Comparison of ENCODE assay signal across 22 cellular contexts in genomic region chr14:103217538-103217937, GRCh38.
A peak's percentile ranks its signal among the peaks of the same experiment; 100 is the strongest.
DNase-seq lines count a peak whose midpoint lies in the region; ATAC-seq, FAIRE-seq and TF ChIP-seq lines count a peak whose summit lies in the region.
"Had no signal": no experiment of that assay in that cellular context is flagged by ENCODE, and none has a peak within 500 bp of the region (broad histone marks: within the 10 kb centered on the region; RNA-seq: fewer than 3 reads in every experiment).

No MANE protein-coding gene starts in this region.

- CTCF ChIA-PET in HepG2 (lab: Yijun Ruan, JAX; ENCODE audit: low intra/inter-chr PET ratio, low total read pairs): no interaction called here

- H3K9me3 ChIP-seq in HepG2 (ENCODE audit: low read length) (0 out of 2 replicates have a peak, but pooled peaks cover 6% of the 10 kb centered on the region), right lobe of liver (no peaks in the 10 kb centered on the region), spleen (peaks cover 0 to 9% (median 2%) of the 10 kb centered on the region in 8 donors)
- H3K9me3 ChIP-seq: Caco-2 had no signal

- no peak overlapping the region for H3K4me2 ChIP-seq in HepG2 (ENCODE audit: low read depth, low read length)
- H3K4me2 ChIP-seq: A549; BLaER1 treated with 17β-estradiol and CSF1 and Interleukin-3, amounts not matched to agents 10 nM and 100 nM had no signal

- no peak overlapping the region for H3K27ac ChIP-seq in HepG2 (ENCODE audit: extremely low read length, insufficient read depth, low read length)
- H3K27ac ChIP-seq in right lobe of liver: no peak overlapping the region
- no peak overlapping the region for H3K27ac ChIP-seq in spleen
- H3K27ac ChIP-seq in coronary artery: no peak overlapping the region
- H3K27ac ChIP-seq: 22Rv1; A549; BLaER1 treated with 17β-estradiol and CSF1 and Interleukin-3, amounts not matched to agents 10 nM and 100 nM; C4-2B had no signal

- H3K36me3 Mint-ChIP-seq in chondrocyte (ENCODE audit: low read depth): peaks cover 3% of the 10 kb centered on the region
- H3K36me3 Mint-ChIP-seq: CD8-positive, alpha-beta T cell had no signal

- H3K27me3 Mint-ChIP-seq in chondrocyte (ENCODE audit: low read depth): peaks cover 2% of the 10 kb centered on the region

- H4K20me1 ChIP-seq in HepG2 (ENCODE audit: insufficient read depth, low read length): no peaks in the 10 kb centered on the region
- H4K20me1 ChIP-seq: BLaER1 treated with 17β-estradiol and CSF1 and Interleukin-3, amounts not matched to agents 10 nM and 100 nM had no signal

- in situ Hi-C loops in HepG2 (cut with HindIII; ENCODE audit: extremely low pct_ligation_motif_present, low pct_unique_long_range_greater_than_20kb): no loop called here

- TF ChIP-seq POLR2A in HepG2 (IDR thresholded peaks at IDR 0.05; ENCODE audit: insufficient read depth in 1 of 2, low read depth in 2 of 2, low read length in 2 of 2) (no peak), right lobe of liver (IDR thresholded peaks at IDR 0.05) (no peak), spleen (IDR thresholded peaks at IDR 0.05) (no peak)

- no peak overlapping the region for H3K4me3 Mint-ChIP-seq in chondrocyte (ENCODE audit: unreplicated experiment)
- H3K4me3 Mint-ChIP-seq: B cell; CD4-positive, alpha-beta T cell; CD8-positive, alpha-beta T cell had no signal

- H2AFZ ChIP-seq in HepG2 (ENCODE audit: low read length): no peak overlapping the region

- WGBS in HepG2 (ENCODE audit: low lambda C conversion rate): 87% methylated on average over 1 of the region's 1 CpG
- WGBS in right lobe of liver (ENCODE audit: insufficient coverage, low coverage, low lambda C conversion rate, missing lambda C conversion rate): 92% methylated on average over 1 of the region's 1 CpG
- WGBS in spleen, 5 donors: 83 to 100% (median 100%) methylated on average over 1 of the region's 1 CpG

- H3K9ac ChIP-seq in HepG2 (ENCODE audit: insufficient read depth, low read depth, low read length): no peak overlapping the region
- H3K9ac ChIP-seq: BLaER1 treated with 17β-estradiol and CSF1 and Interleukin-3, amounts not matched to agents 10 nM and 100 nM had no signal

- DNase-seq in HepG2 (ENCODE audit: low spot score): no peak
- DNase-seq in right lobe of liver: no peak
- peak; percentile 2 for DNase-seq in chondrocyte (ENCODE audit: low spot score)
- DNase-seq in spleen: peak; percentile 0
- DNase-seq in NCI-H2227 (lab: John Stamatoyannopoulos, UW; ENCODE audit: unreplicated experiment): no peak
- DNase-seq in coronary artery (ENCODE audit: low spot score): no peak
- DNase-seq: AML-193; Caco-2; Calu3; CD4-positive, alpha-beta T cell; CD8-positive, alpha-beta T cell; DMS79 treated with DMSO at 0.1 percent for 48 hours; GF-D8 had no signal

- H3K79me2 ChIP-seq in HepG2 (ENCODE audit: insufficient read depth, low read length): no peaks in the 10 kb centered on the region

- no peaks in the 10 kb centered on the region for H3K36me3 ChIP-seq in HepG2 (replicated peaks in 1 of 2; ENCODE audit: control insufficient read depth in 1 of 2, insufficient read depth in 2 of 2, low read length in 2 of 2)
- no peaks in the 10 kb centered on the region for H3K36me3 ChIP-seq in right lobe of liver
- H3K36me3 ChIP-seq in spleen: no peaks in the 10 kb centered on the region
- H3K36me3 ChIP-seq: BLaER1 treated with 17β-estradiol and CSF1 and Interleukin-3, amounts not matched to agents 10 nM and 100 nM had no signal

- no peak for ATAC-seq in HepG2
- no peak for ATAC-seq in right lobe of liver
- ATAC-seq: A549; CD8-positive, alpha-beta T cell had no signal

- no peak for TF ChIP-seq CTCF in HepG2 (CRISPR knock-in tag; IDR thresholded peaks at IDR 0.05)
- no peak for TF ChIP-seq CTCF in right lobe of liver (IDR thresholded peaks at IDR 0.05)
- no peak for TF ChIP-seq CTCF in chondrocyte (IDR thresholded peaks at IDR 0.05)
- TF ChIP-seq CTCF in spleen (IDR thresholded peaks at IDR 0.05 in 8 of 11, conservative IDR thresholded peaks at IDR 0.05 in 3 of 11): no peak
- TF ChIP-seq CTCF in coronary artery (IDR thresholded peaks at IDR 0.05): no peak

- no peaks in the 10 kb centered on the region; a peak in 1 of 5 replicates for H3K27me3 ChIP-seq in HepG2 (ENCODE audit: control insufficient read depth in 1 of 2, insufficient read depth in 2 of 2, low read length in 2 of 2)
- H3K27me3 ChIP-seq in right lobe of liver: no peaks in the 10 kb centered on the region
- H3K27me3 ChIP-seq in spleen (replicated peaks in 1 of 7): peaks cover 0 to 69% (median 27%) of the 10 kb centered on the region in 7 donors

- no peak for FAIRE-seq in HepG2 (lab: Jason Lieb, UNC)
- FAIRE-seq: A549, D721Med, G401.6, GM12891, GM19239 had no signal

- intact Hi-C loops in HepG2 (cut with micrococcal nuclease; ENCODE audit: unreplicated experiment): no loop called here
- intact Hi-C loops in right lobe of liver (cut with DNase I): no loop called here
- intact Hi-C loops in spleen (cut with DNase I; ENCODE audit: low total_unique reads): no loop called here

- TF ChIP-seq RAD21 in HepG2 (CRISPR knock-in tag; IDR thresholded peaks at IDR 0.05): no peak

- POLR2A ChIA-PET in HepG2 (lab: Yijun Ruan, JAX): no interaction called here

- TF ChIP-seq EP300 in HepG2 (IDR thresholded peaks at IDR 0.05; ENCODE audit: low read depth in 2 of 2, low read length in 2 of 2) (no peak), HepG2 (CRISPR knock-in tag; IDR thresholded peaks at IDR 0.05; ENCODE audit: borderline replicate concordance) (no peak)

- no peaks in the 10 kb centered on the region for H3K9me3 Mint-ChIP-seq in chondrocyte (ENCODE audit: low read depth)
- H3K9me3 Mint-ChIP-seq: CD4-positive, alpha-beta T cell; CD8-positive, alpha-beta T cell had no signal

- no peak overlapping the region for H3K27ac Mint-ChIP-seq in chondrocyte (ENCODE audit: unreplicated experiment)
- H3K27ac Mint-ChIP-seq: B cell; CD4-positive, alpha-beta T cell; CD8-positive, alpha-beta T cell had no signal

- peaks cover 27% of the 10 kb centered on the region for H3K4me1 ChIP-seq in HepG2 (ENCODE audit: insufficient read depth, low read length)
- peaks cover 0 to 22% (median 9%) of the 10 kb centered on the region in 4 donors for H3K4me1 ChIP-seq in right lobe of liver
- peaks cover 0 to 14% (median 10%) of the 10 kb centered on the region in 6 donors for H3K4me1 ChIP-seq in spleen
- H3K4me1 ChIP-seq: A549; BLaER1 treated with 17β-estradiol and CSF1 and Interleukin-3, amounts not matched to agents 10 nM and 100 nM had no signal

- peaks cover 4% of the 10 kb centered on the region for H3K4me1 Mint-ChIP-seq in chondrocyte (ENCODE audit: low read depth)

- no TSS peak for BruUV-seq in HepG2 (replicated peaks; lab: Mats Ljungman, UMichigan)

- no peak overlapping the region for H3K4me3 ChIP-seq in HepG2 (replicated peaks in 1 of 3; ENCODE audit: insufficient read depth in 1 of 3, low read depth in 2 of 3, low read length in 3 of 3)
- H3K4me3 ChIP-seq in right lobe of liver: no peak overlapping the region
- H3K4me3 ChIP-seq in spleen: no peak overlapping the region
- H3K4me3 ChIP-seq in coronary artery: no peak overlapping the region
- H3K4me3 ChIP-seq: A549; BLaER1 treated with 17β-estradiol and CSF1 and Interleukin-3, amounts not matched to agents 10 nM and 100 nM had no signal

TF ChIP-seq in HepG2, 621 proteins besides CTCF, POLR2A, EP300 and RAD21:
- TF ChIP-seq ZNF331 (CRISPR knock-in tag; IDR thresholded peaks at IDR 0.05) (peak; percentile 99), ZNF317 (CRISPR knock-in tag; IDR thresholded peaks at IDR 0.05) (no peak)

Comparison
In these comparisons a context has a peak if more than half of its experiments do, and no peak if none do; other contexts are left out.
1. DNase-seq: peak in chondrocyte (single experiment) and spleen (single experiment); none in HepG2 (single experiment), right lobe of liver (0 of 3), NCI-H2227 (single experiment) and coronary artery (single experiment).